8 cellular contexts compared by ENCODE assay signal in the genomic region with DNA sequence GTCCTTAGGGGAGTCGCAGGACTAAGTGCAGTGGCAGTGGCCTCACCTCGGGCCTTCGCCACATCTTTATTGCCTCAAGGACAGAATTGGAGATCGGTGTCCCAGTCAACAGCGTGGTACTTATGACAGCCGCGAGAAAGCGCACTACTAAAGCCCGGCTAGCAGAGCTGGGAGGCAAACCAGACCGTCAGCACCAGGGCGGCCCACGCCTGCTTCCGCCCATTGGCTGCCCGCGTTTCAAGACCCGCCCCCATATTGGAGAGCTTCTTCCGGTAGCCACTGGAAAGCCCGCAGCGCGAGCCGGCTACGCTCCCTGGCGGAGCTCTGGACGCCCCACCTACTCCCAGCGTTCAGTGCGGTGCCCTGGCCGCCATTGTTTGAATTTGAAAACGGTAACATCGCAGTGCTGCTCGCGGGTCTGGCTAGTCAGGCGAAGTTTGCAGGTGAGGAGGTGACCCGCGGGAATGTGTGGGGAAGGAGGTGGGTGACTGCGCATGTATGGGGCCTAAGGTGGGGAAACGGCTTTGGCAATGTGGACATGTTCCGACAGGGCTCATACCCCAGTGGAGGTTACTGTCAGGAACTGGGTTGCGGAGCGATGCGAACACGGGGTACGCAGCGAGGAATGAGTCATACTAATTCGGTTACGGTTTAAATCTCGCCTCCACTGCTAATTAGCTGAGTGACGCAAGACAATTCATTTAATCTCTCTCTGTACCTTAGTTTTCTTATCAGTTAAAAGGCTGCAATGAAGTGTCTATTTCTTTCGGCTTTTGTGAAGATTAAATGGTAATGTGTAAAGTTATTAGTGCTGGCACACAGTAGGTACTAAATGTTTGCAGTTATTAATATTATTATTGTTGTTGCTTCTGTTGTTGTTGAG. TPM values are rescaled to one million over a fixed set of nuclear protein-coding genes. Genes with fewer than 3 reads are reported as not detected.
DNase-seq lines count a peak whose midpoint lies in the region; ATAC-seq and TF ChIP-seq lines count a peak whose summit lies in the region.

A gene with protein sequence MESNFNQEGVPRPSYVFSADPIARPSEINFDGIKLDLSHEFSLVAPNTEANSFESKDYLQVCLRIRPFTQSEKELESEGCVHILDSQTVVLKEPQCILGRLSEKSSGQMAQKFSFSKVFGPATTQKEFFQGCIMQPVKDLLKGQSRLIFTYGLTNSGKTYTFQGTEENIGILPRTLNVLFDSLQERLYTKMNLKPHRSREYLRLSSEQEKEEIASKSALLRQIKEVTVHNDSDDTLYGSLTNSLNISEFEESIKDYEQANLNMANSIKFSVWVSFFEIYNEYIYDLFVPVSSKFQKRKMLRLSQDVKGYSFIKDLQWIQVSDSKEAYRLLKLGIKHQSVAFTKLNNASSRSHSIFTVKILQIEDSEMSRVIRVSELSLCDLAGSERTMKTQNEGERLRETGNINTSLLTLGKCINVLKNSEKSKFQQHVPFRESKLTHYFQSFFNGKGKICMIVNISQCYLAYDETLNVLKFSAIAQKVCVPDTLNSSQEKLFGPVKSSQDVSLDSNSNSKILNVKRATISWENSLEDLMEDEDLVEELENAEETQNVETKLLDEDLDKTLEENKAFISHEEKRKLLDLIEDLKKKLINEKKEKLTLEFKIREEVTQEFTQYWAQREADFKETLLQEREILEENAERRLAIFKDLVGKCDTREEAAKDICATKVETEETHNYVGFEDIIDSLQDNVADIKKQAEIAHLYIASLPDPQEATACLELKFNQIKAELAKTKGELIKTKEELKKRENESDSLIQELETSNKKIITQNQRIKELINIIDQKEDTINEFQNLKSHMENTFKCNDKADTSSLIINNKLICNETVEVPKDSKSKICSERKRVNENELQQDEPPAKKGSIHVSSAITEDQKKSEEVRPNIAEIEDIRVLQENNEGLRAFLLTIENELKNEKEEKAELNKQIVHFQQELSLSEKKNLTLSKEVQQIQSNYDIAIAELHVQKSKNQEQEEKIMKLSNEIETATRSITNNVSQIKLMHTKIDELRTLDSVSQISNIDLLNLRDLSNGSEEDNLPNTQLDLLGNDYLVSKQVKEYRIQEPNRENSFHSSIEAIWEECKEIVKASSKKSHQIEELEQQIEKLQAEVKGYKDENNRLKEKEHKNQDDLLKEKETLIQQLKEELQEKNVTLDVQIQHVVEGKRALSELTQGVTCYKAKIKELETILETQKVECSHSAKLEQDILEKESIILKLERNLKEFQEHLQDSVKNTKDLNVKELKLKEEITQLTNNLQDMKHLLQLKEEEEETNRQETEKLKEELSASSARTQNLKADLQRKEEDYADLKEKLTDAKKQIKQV (N-terminal part only) (plus strand): TSS at position 353 of the 883 bp plus-strand sequence. CDS start 3,705 bp downstream, outside the sequence.

- ATAC-seq in lung (ENCODE audit: insufficient read depth, low FRiP score): peak; percentile 100

- peak within 1 kb of the TSS; percentile 73 for H3K4me3 ChIP-seq in lung

- peak; percentile 15 for TF ChIP-seq CTCF in GM20000 (IDR thresholded peaks at IDR 0.05; ENCODE audit: extremely low read depth, missing control alignments)
- TF ChIP-seq CTCF in lung (IDR thresholded peaks at IDR 0.05; ENCODE audit: control extremely low read depth, extremely low read depth): no peak

- peak within 1 kb of the TSS; percentile 73 to 95 for H3K27ac ChIP-seq in lung (ENCODE audit: low read depth in 1 of 2, low read length in 1 of 2)

- 0% methylated on average over 48 of the region's 48 CpGs for WGBS in lung, 2 donors

- H3K9me3 ChIP-seq in lung (ENCODE audit: control insufficient read depth in 2 of 2, insufficient read depth in 1 of 2, low read length in 1 of 2): no peaks in the 10 kb centered on the region

- H3K36me3 ChIP-seq in lung (ENCODE audit: control insufficient read depth in 2 of 2, insufficient read depth in 2 of 2, low read length in 2 of 2): no peaks in the 10 kb centered on the region

- peaks cover 2 to 7% of the 10 kb centered on the region in 2 donors for H3K4me1 ChIP-seq in lung (ENCODE audit: control insufficient read depth in 2 of 2, insufficient read depth in 2 of 2, low read length in 2 of 2)

- DNase-seq in COLO829 (ENCODE audit: low spot score) (peak; percentile 85), GM20000 (ENCODE audit: low spot score) (peak; percentile 92), HT-29 (ENCODE audit: low spot score) (peak; percentile 97), lung (ENCODE audit: low spot score) (peak; percentile 96)
- peak; percentile 95 for DNase-seq in NK-92 treated with Interleukin-12 subunit alpha and Interleukin-12 subunit beta, amount 100 ng/mL, for 24 hours (lab: John Stamatoyannopoulos, UW)
- DNase-seq in activated CD8-positive, alpha-beta memory T cell treated with anti-CD3 and anti-CD28 coated beads for 24 hours: peak; percentile 96
- DNase-seq in effector CD8-positive, alpha-beta T cell (lab: John Stamatoyannopoulos, UW): peak; percentile 90
- peak; percentile 82 to 89 (median 88) for DNase-seq in stimulated activated CD4-positive, alpha-beta T cell treated with anti-CD3 and anti-CD28 coated beads, TNF-alpha, amount 100 ng/mL, for 4 hours (ENCODE audit: low read depth in 3 of 3)

- no peaks in the 10 kb centered on the region for H3K27me3 ChIP-seq in lung (ENCODE audit: control insufficient read depth, insufficient read depth)

RNA-seq across cellular contexts. Expression of the gene that starts here (rescaled TPM):
- 8.8 and 9.8 TPM in 2 replicates for total RNA-seq in HT-29 (2014; rRNA removed; shearing (Covaris generic))
- total RNA-seq in lung: 10 to 100 TPM in 1 of 2 donors, 1 to 10 TPM in 1; 5.7 to 10.2 TPM
- polyA plus RNA-seq in lung: 1 to 10 TPM; 1.1 to 1.2 TPM

Comparison
In these comparisons a context has a peak if more than half of its experiments do, and no peak if none do; other contexts are left out.
1. Peak in every context shown above with its lines: DNase-seq, ATAC-seq, H3K4me3 ChIP-seq and H3K27ac ChIP-seq.